27 cellular contexts compared by ENCODE assay signal in genomic region chr15:80727596-80727995, GRCh38. TPM values are rescaled to one million over a fixed set of nuclear protein-coding genes. Genes with fewer than 3 reads are reported as not detected.
"Had no signal": no experiment of that assay in that cellular context is flagged by ENCODE, and none has a peak within 500 bp of the region (broad histone marks: within the 10 kb centered on the region; RNA-seq: fewer than 3 reads in every experiment).

No MANE protein-coding gene starts in this region.

- H3K36me3 Mint-ChIP-seq: activated naive CD4-positive, alpha-beta T cell treated with anti-CD3 and anti-CD28 coated beads, Interleukin-2, amount 10 ng/mL, durations not matched to agents 7 days and 5 days; activated naive CD8-positive, alpha-beta T cell treated with anti-CD3 and anti-CD28 coated beads, Interleukin-2, amount 10 ng/mL, durations not matched to agents 7 days and 5 days had no signal

- ATAC-seq: gastroesophageal sphincter; left cardiac atrium; right cardiac atrium; stimulated activated naive CD8-positive, alpha-beta T cell treated with anti-CD3 and anti-CD28 coated beads, Interleukin-15, Interleukin-2, amounts not matched to agents 100 U/mL and 50 U/mL, for 24 hours; T-helper 17 cell had no signal

- H3K4me2 ChIP-seq: hepatocyte had no signal

- H3K27me3 Mint-ChIP-seq: activated CD4-positive, alpha-beta memory T cell treated with anti-CD3 and anti-CD28 coated beads, Interleukin-2, amount 10 ng/mL, durations not matched to agents 7 days and 5 days; activated CD4-positive, alpha-beta T cell treated with anti-CD3 and anti-CD28 coated beads, Interleukin-2, amount 10 ng/mL, durations not matched to agents 7 days and 5 days; activated naive CD4-positive, alpha-beta T cell treated with anti-CD3 and anti-CD28 coated beads, Interleukin-2, amount 10 ng/mL, durations not matched to agents 7 days and 5 days; activated T-cell treated with anti-CD3 and anti-CD28 coated beads, Interleukin-2, amount 50 U/mL, for 24 hours; brain; T-helper 17 cell had no signal

- H3K4me3 Mint-ChIP-seq: activated CD4-positive, alpha-beta memory T cell treated with anti-CD3 and anti-CD28 coated beads, Interleukin-2, amount 10 ng/mL, durations not matched to agents 7 days and 5 days; activated CD4-positive, alpha-beta T cell treated with anti-CD3 and anti-CD28 coated beads, Interleukin-2, amount 10 ng/mL, durations not matched to agents 7 days and 5 days; activated naive CD4-positive, alpha-beta T cell treated with anti-CD3 and anti-CD28 coated beads, Interleukin-2, amount 10 ng/mL, durations not matched to agents 7 days and 5 days; activated naive CD8-positive, alpha-beta T cell treated with anti-CD3 and anti-CD28 coated beads, Interleukin-2, amount 10 ng/mL, durations not matched to agents 7 days and 5 days; activated T-cell treated with anti-CD3 and anti-CD28 coated beads, Interleukin-2, amount 50 U/mL, for 24 hours; brain; T-helper 17 cell had no signal

- H3K9me3 Mint-ChIP-seq: activated CD4-positive, alpha-beta T cell treated with anti-CD3 and anti-CD28 coated beads, Interleukin-2, amount 10 ng/mL, durations not matched to agents 7 days and 5 days; activated T-cell treated with anti-CD3 and anti-CD28 coated beads, Interleukin-2, amount 50 U/mL, for 24 hours had no signal

- H3K27ac ChIP-seq: ascending aorta, coronary artery, testis, transverse colon, vagina had no signal

- H3K36me3 ChIP-seq: ascending aorta, cardiac muscle cell, gastroesophageal sphincter, transverse colon, vagina had no signal

- H3K9me3 ChIP-seq: ascending aorta, gastroesophageal sphincter, testis, transverse colon, vagina had no signal

- H3K4me1 Mint-ChIP-seq: activated CD4-positive, alpha-beta memory T cell treated with anti-CD3 and anti-CD28 coated beads, Interleukin-2, amount 10 ng/mL, durations not matched to agents 7 days and 5 days; activated naive CD4-positive, alpha-beta T cell treated with anti-CD3 and anti-CD28 coated beads, Interleukin-2, amount 10 ng/mL, durations not matched to agents 7 days and 5 days; activated naive CD8-positive, alpha-beta T cell treated with anti-CD3 and anti-CD28 coated beads, Interleukin-2, amount 10 ng/mL, durations not matched to agents 7 days and 5 days had no signal

- H3K27ac Mint-ChIP-seq: activated CD4-positive, alpha-beta memory T cell treated with anti-CD3 and anti-CD28 coated beads, Interleukin-2, amount 10 ng/mL, durations not matched to agents 7 days and 5 days; activated CD4-positive, alpha-beta T cell treated with anti-CD3 and anti-CD28 coated beads, Interleukin-2, amount 10 ng/mL, durations not matched to agents 7 days and 5 days; activated naive CD4-positive, alpha-beta T cell treated with anti-CD3 and anti-CD28 coated beads, Interleukin-2, amount 10 ng/mL, durations not matched to agents 7 days and 5 days; activated naive CD8-positive, alpha-beta T cell treated with anti-CD3 and anti-CD28 coated beads, Interleukin-2, amount 10 ng/mL, durations not matched to agents 7 days and 5 days; activated T-cell treated with anti-CD3 and anti-CD28 coated beads, Interleukin-2, amount 50 U/mL, for 24 hours; T-helper 17 cell had no signal

- H2AFZ ChIP-seq: hepatocyte had no signal

- DNase-seq: activated CD4-positive, alpha-beta memory T cell treated with anti-CD3 and anti-CD28 coated beads, Interleukin-2, amount 10 ng/mL, durations not matched to agents 7 days and 5 days; activated CD4-positive, alpha-beta T cell treated with anti-CD3 and anti-CD28 coated beads for 1 hour; activated CD4-positive, alpha-beta T cell treated with anti-CD3 and anti-CD28 coated beads, Interleukin-2, amount 10 ng/mL, durations not matched to agents 7 days and 5 days; activated CD8-positive, alpha-beta memory T cell treated with anti-CD3 and anti-CD28 coated beads, Interleukin-2, amount 50 U/mL, for 48 hours; activated gamma-delta T cell; activated naive CD4-positive, alpha-beta T cell treated with anti-CD3 and anti-CD28 coated beads, Interleukin-2, amount 10 ng/mL, durations not matched to agents 7 days and 5 days; activated naive CD8-positive, alpha-beta T cell treated with anti-CD3 and anti-CD28 coated beads, Interleukin-2, amount 10 ng/mL, durations not matched to agents 7 days and 5 days; activated T-cell treated with anti-CD3 and anti-CD28 coated beads, Interleukin-2, amount 50 U/mL, for 24 hours; cerebellar nuclear complex; dorsolateral prefrontal cortex; effector memory CD4-positive, alpha-beta T cell; erythroblast; left cardiac atrium; occipital lobe; right cardiac atrium; stimulated activated CD4-positive, alpha-beta T cell treated with anti-CD3 and anti-CD28 coated beads, Interleukin-2, amount 100 ng/mL, for 48 hours; stimulated activated naive CD8-positive, alpha-beta T cell treated with anti-CD3 and anti-CD28 coated beads, Interleukin-15, Interleukin-2, amounts not matched to agents 100 U/mL and 50 U/mL, for 24 hours; T-helper 17 cell; testis; transverse colon had no signal

- H3K4me3 ChIP-seq: ascending aorta, cardiac muscle cell, coronary artery, dorsolateral prefrontal cortex, gastroesophageal sphincter, hepatocyte, testis, transverse colon, vagina had no signal

- H3K4me1 ChIP-seq: ascending aorta, testis, vagina had no signal

- H3K27me3 ChIP-seq: ascending aorta, cardiac muscle cell, dorsolateral prefrontal cortex, gastroesophageal sphincter, hepatocyte, testis, transverse colon, vagina had no signal

RNA-seq across cellular contexts. Expression of gene CEMIP, which starts 51.6 kb away (rescaled TPM):
- total RNA-seq: activated CD4-positive, alpha-beta memory T cell treated with anti-CD3 and anti-CD28 coated beads, Interleukin-2, amount 10 ng/mL, durations not matched to agents 7 days and 5 days; activated CD4-positive, alpha-beta T cell treated with anti-CD3 and anti-CD28 coated beads, Interleukin-2, amount 10 ng/mL, durations not matched to agents 7 days and 5 days; ascending aorta had no signal
